Comparison of ENCODE assay signal across 1 cellular context in genomic region chr3:130661116-130661515, GRCh38.
A peak's percentile ranks its signal among the peaks of the same experiment; 100 is the strongest.
TF ChIP-seq lines count a peak whose summit lies in the region.

No MANE protein-coding gene starts in this region.

TF ChIP-seq in IMR-90, 13 proteins besides CTCF, POLR2A, EP300 and RAD21:
- no peak for TF ChIP-seq USF2 (IDR thresholded peaks at IDR 0.05; ENCODE audit: low read depth, low read length)
- peak; percentile 30; the same call in 1 of the 2 replicates for TF ChIP-seq BHLHE40 (IDR thresholded peaks at IDR 0.05; ENCODE audit: low read depth, low read length)
- TF ChIP-seq MAFK (IDR thresholded peaks at IDR 0.05; ENCODE audit: low read depth, low read length): no peak
TF ChIP-seq in IMR-90: peak in this region for 1.
